In genomic region chr7:139043823-139044812, GRCh38 we compare ENCODE assay signal across 1 cellular context.
TF ChIP-seq lines count a peak whose summit lies in the region.

No MANE protein-coding gene starts in this region.

TF ChIP-seq in K562, 482 proteins besides CTCF, POLR2A, EP300 and RAD21 (continued from another document):
- TF ChIP-seq, protein P1, sequence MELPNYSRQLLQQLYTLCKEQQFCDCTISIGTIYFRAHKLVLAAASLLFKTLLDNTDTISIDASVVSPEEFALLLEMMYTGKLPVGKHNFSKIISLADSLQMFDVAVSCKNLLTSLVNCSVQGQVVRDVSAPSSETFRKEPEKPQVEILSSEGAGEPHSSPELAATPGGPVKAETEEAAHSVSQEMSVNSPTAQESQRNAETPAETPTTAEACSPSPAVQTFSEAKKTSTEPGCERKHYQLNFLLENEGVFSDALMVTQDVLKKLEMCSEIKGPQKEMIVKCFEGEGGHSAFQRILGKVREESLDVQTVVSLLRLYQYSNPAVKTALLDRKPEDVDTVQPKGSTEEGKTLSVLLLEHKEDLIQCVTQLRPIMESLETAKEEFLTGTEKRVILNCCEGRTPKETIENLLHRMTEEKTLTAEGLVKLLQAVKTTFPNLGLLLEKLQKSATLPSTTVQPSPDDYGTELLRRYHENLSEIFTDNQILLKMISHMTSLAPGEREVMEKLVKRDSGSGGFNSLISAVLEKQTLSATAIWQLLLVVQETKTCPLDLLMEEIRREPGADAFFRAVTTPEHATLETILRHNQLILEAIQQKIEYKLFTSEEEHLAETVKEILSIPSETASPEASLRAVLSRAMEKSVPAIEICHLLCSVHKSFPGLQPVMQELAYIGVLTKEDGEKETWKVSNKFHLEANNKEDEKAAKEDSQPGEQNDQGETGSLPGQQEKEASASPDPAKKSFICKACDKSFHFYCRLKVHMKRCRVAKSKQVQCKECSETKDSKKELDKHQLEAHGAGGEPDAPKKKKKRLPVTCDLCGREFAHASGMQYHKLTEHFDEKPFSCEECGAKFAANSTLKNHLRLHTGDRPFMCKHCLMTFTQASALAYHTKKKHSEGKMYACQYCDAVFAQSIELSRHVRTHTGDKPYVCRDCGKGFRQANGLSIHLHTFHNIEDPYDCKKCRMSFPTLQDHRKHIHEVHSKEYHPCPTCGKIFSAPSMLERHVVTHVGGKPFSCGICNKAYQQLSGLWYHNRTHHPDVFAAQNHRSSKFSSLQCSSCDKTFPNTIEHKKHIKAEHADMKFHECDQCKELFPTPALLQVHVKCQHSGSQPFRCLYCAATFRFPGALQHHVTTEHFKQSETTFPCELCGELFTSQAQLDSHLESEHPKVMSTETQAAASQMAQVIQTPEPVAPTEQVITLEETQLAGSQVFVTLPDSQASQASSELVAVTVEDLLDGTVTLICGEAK (IDR thresholded peaks at IDR 0.05): peak; percentile 35; the same call in 1 of the 2 replicates
- TF ChIP-seq, protein P1 (CRISPR knock-in tag; IDR thresholded peaks at IDR 0.05): no peak
- TF ChIP-seq NFATC3 (IDR thresholded peaks at IDR 0.05): peak; percentile 17; the same call in 1 of the 2 replicates
- TF ChIP-seq, protein P2, sequence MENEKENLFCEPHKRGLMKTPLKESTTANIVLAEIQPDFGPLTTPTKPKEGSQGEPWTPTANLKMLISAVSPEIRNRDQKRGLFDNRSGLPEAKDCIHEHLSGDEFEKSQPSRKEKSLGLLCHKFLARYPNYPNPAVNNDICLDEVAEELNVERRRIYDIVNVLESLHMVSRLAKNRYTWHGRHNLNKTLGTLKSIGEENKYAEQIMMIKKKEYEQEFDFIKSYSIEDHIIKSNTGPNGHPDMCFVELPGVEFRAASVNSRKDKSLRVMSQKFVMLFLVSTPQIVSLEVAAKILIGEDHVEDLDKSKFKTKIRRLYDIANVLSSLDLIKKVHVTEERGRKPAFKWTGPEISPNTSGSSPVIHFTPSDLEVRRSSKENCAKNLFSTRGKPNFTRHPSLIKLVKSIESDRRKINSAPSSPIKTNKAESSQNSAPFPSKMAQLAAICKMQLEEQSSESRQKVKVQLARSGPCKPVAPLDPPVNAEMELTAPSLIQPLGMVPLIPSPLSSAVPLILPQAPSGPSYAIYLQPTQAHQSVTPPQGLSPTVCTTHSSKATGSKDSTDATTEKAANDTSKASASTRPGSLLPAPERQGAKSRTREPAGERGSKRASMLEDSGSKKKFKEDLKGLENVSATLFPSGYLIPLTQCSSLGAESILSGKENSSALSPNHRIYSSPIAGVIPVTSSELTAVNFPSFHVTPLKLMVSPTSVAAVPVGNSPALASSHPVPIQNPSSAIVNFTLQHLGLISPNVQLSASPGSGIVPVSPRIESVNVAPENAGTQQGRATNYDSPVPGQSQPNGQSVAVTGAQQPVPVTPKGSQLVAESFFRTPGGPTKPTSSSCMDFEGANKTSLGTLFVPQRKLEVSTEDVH (IDR thresholded peaks at IDR 0.05; ENCODE audit: low read depth, partially characterized antibody): peak; percentile 67
- peak; percentile 92 for TF ChIP-seq ETV1 (tag; conservative IDR thresholded peaks at IDR 0.05; ENCODE audit: low read depth)
- peak; percentile 43 for TF ChIP-seq NFE2L1 (tag; IDR thresholded peaks at IDR 0.05; ENCODE audit: borderline replicate concordance, low read depth)
- TF ChIP-seq NUFIP1 (IDR thresholded peaks at IDR 0.05; ENCODE audit: partially characterized antibody): no peak
- peak; percentile 92 for TF ChIP-seq RNF2 (IDR thresholded peaks at IDR 0.05)
- no peak for TF ChIP-seq SMAD2 (IDR thresholded peaks at IDR 0.05; ENCODE audit: low read depth, low read length)
- TF ChIP-seq NELFE (IDR thresholded peaks at IDR 0.05; ENCODE audit: insufficient read depth, insufficient read length): no peak
- TF ChIP-seq IRF9 (tag; IDR thresholded peaks at IDR 0.05): peak; percentile 24; the same call in 1 of the 2 replicates
- TF ChIP-seq ELF2 (CRISPR knock-in tag; IDR thresholded peaks at IDR 0.05): peak; percentile 85
- TF ChIP-seq EGR1 (conservative IDR thresholded peaks at IDR 0.05): peak; percentile 79
- no peak for TF ChIP-seq PRPF4 (IDR thresholded peaks at IDR 0.05; ENCODE audit: insufficient read depth, low read depth, low read length, poor library complexity, severe bottlenecking)
- TF ChIP-seq HDAC3 (IDR thresholded peaks at IDR 0.05; ENCODE audit: borderline replicate concordance, partially characterized antibody): peak; percentile 93
- TF ChIP-seq MEF2A (IDR thresholded peaks at IDR 0.05; ENCODE audit: control insufficient read depth, low read depth, low read length): 0 out of 2 replicates have a peak, but pooled peaks have one; percentile 3
- TF ChIP-seq LEF1 (IDR thresholded peaks at IDR 0.05): peak; percentile 100
- no peak for TF ChIP-seq PBX2 (CRISPR knock-in tag; IDR thresholded peaks at IDR 0.05; ENCODE audit: low read depth)
- peak; percentile 52; the same call in 1 of the 2 replicates for TF ChIP-seq PBX2 (tag; conservative IDR thresholded peaks at IDR 0.05; ENCODE audit: low read depth)
- 0 out of 2 replicates have a peak, but pooled peaks have one; percentile 17 for TF ChIP-seq MXI1 (IDR thresholded peaks at IDR 0.05; ENCODE audit: low read depth, low read length)
- TF ChIP-seq SNIP1 (IDR thresholded peaks at IDR 0.05; ENCODE audit: low read depth): peak; percentile 46; the same call in 1 of the 2 replicates
- peak; percentile 73 for TF ChIP-seq GABPA (tag; conservative IDR thresholded peaks at IDR 0.05; ENCODE audit: low read depth)
